Comparison of ENCODE assay signal across 1 cellular context in genomic region chr3:45914362-45915077, GRCh38.
TF ChIP-seq lines count a peak whose summit lies in the region.

No MANE protein-coding gene starts in this region.

TF ChIP-seq in HepG2, 621 proteins besides CTCF, POLR2A, EP300 and RAD21:
- TF ChIP-seq NRL (CRISPR knock-in tag; IDR thresholded peaks at IDR 0.05; ENCODE audit: borderline replicate concordance) (no peak), NFE2L2 (IDR thresholded peaks at IDR 0.05; ENCODE audit: low read length) (no peak), SIN3B (IDR thresholded peaks at IDR 0.05; ENCODE audit: low read length) (no peak), ZSCAN22 (CRISPR knock-in tag; IDR thresholded peaks at IDR 0.05) (no peak), ZNF569 (CRISPR knock-in tag; IDR thresholded peaks at IDR 0.05; ENCODE audit: borderline replicate concordance) (no peak), SRSF1 (optimal IDR thresholded peaks at IDR 0.05; ENCODE audit: low read depth, low read length) (no peak), ZBTB2 (CRISPR knock-in tag; IDR thresholded peaks at IDR 0.05; ENCODE audit: low read depth) (no peak)
